35 cellular contexts compared by ENCODE assay signal in the genomic region with DNA sequence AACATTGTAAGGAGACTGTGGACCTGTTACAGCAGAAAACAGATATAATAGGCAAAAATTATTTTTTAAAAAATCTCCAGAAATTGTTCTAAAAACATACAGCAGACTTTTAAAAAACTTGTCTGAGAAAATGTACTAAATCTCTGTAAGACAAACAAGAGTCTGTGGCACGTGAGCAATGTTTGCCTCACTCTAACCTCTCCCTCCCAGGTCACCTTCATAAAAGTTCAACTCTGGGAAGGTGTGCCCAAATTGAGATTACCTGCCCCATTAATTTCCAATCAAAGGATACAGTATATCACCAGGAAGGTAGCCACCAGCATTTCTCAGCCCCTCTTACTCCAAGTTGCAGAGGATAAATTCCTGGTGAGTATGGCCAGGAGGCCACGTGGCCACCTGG.
"Had no signal": no experiment of that assay in that cellular context is flagged by ENCODE, and none has a peak within 500 bp of the region (broad histone marks: within the 10 kb centered on the region; RNA-seq: fewer than 3 reads in every experiment).

No MANE protein-coding gene starts in this region.

- DNase-seq: activated effector memory CD4-positive, alpha-beta T cell treated with anti-CD3 and anti-CD28 coated beads, Interleukin-2, amount 50 U/mL, for 16 hours; activated effector memory CD4-positive, alpha-beta T cell treated with Interleukin-2 at 50 U/mL for 16 hours; activated gamma-delta T cell; activated gamma-delta T cell treated with Interleukin-2 at 50 U/mL for 16 hours; activated naive CD4-positive, alpha-beta T cell; activated naive CD4-positive, alpha-beta T cell treated with anti-CD3 and anti-CD28 coated beads for 36 hours; activated naive CD4-positive, alpha-beta T cell treated with anti-CD3 and anti-CD28 coated beads, Interleukin-2, amount 10 ng/mL, durations not matched to agents 7 days and 5 days; activated naive CD4-positive, alpha-beta T cell treated with anti-CD3 and anti-CD28 coated beads, Interleukin-2, amount 50 U/mL, for 16 hours; activated naive CD4-positive, alpha-beta T cell treated with Interleukin-2 at 50 U/mL for 16 hours; activated naive CD8-positive, alpha-beta T cell treated with anti-CD3 and anti-CD28 coated beads for 36 hours; activated naive CD8-positive, alpha-beta T cell treated with anti-CD3 and anti-CD28 coated beads, Interleukin-2, amount 10 ng/mL, durations not matched to agents 7 days and 5 days; activated naive CD8-positive, alpha-beta T cell treated with anti-CD3 and anti-CD28 coated beads, Interleukin-2, amount 50 U/mL, for 24 hours; activated T-cell treated with anti-CD3 and anti-CD28 coated beads, Interleukin-2, amount 50 U/mL, for 1 hour; activated T-cell treated with anti-CD3 and anti-CD28 coated beads, Interleukin-2, amount 50 U/mL, for 24 hours; activated T-cell treated with anti-CD3 and anti-CD28 coated beads, Interleukin-2, amount 50 U/mL, for 4 hours; activated T-cell treated with anti-CD3 and anti-CD28 coated beads, Interleukin-2, amount 50 U/mL, for 48 hours; activated T-cell treated with anti-CD3 and anti-CD28 coated beads, Interleukin-2, amount 50 U/mL, for 72 hours; adrenal gland; amniotic stem cell; amygdala; anterior cingulate cortex; aorta; body of pancreas; brain microvascular endothelial cell; caudate nucleus; central memory CD4-positive, alpha-beta T cell; cerebellar nuclear complex had no signal

- H3K4me1 Mint-ChIP-seq: activated naive CD4-positive, alpha-beta T cell treated with anti-CD3 and anti-CD28 coated beads, Interleukin-2, amount 10 ng/mL, durations not matched to agents 7 days and 5 days; activated naive CD4-positive, alpha-beta T cell treated with anti-CD3 and anti-CD28 coated beads, Interleukin-2, amount 50 U/mL, for 24 hours; activated naive CD8-positive, alpha-beta T cell treated with anti-CD3 and anti-CD28 coated beads for 36 hours; activated naive CD8-positive, alpha-beta T cell treated with anti-CD3 and anti-CD28 coated beads, Interleukin-2, amount 10 ng/mL, durations not matched to agents 7 days and 5 days; activated naive CD8-positive, alpha-beta T cell treated with anti-CD3 and anti-CD28 coated beads, Interleukin-2, amount 50 U/mL, for 24 hours; activated T-helper 17 cell treated with anti-CD3 and anti-CD28 coated beads, Interleukin-2, amount 50 U/mL, for 72 hours; brain; central memory CD8-positive, alpha-beta T cell had no signal

- ATAC-seq: activated naive CD4-positive, alpha-beta T cell treated with anti-CD3 and anti-CD28 coated beads, Interleukin-2, amount 50 U/mL, for 72 hours; activated naive CD8-positive, alpha-beta T cell treated with anti-CD3 and anti-CD28 coated beads, Interleukin-2, amount 50 U/mL, for 24 hours; activated T-cell treated with anti-CD3 and anti-CD28 coated beads, Interleukin-2, amount 50 U/mL, for 4 hours; activated T-cell treated with anti-CD3 and anti-CD28 coated beads, Interleukin-2, amount 50 U/mL, for 72 hours; activated T-helper 17 cell treated with anti-CD3 and anti-CD28 coated beads, Interleukin-2, amount 50 U/mL, for 72 hours; body of pancreas had no signal

- H3K27ac Mint-ChIP-seq: activated naive CD4-positive, alpha-beta T cell treated with anti-CD3 and anti-CD28 coated beads for 36 hours; activated naive CD4-positive, alpha-beta T cell treated with anti-CD3 and anti-CD28 coated beads, Interleukin-2, amount 10 ng/mL, durations not matched to agents 7 days and 5 days; activated naive CD4-positive, alpha-beta T cell treated with anti-CD3 and anti-CD28 coated beads, Interleukin-2, amount 50 U/mL, for 24 hours; activated naive CD4-positive, alpha-beta T cell treated with anti-CD3 and anti-CD28 coated beads, Interleukin-2, amount 50 U/mL, for 72 hours; activated naive CD8-positive, alpha-beta T cell; activated naive CD8-positive, alpha-beta T cell treated with anti-CD3 and anti-CD28 coated beads for 36 hours; activated naive CD8-positive, alpha-beta T cell treated with anti-CD3 and anti-CD28 coated beads, Interleukin-2, amount 10 ng/mL, durations not matched to agents 7 days and 5 days; activated naive CD8-positive, alpha-beta T cell treated with anti-CD3 and anti-CD28 coated beads, Interleukin-2, amount 50 U/mL, for 24 hours; activated T-cell treated with anti-CD3 and anti-CD28 coated beads, Interleukin-2, amount 50 U/mL, for 24 hours; activated T-cell treated with anti-CD3 and anti-CD28 coated beads, Interleukin-2, amount 50 U/mL, for 72 hours; activated T-helper 1 cell treated with anti-CD3 and anti-CD28 coated beads, Interleukin-12 subunit alpha, Interleukin-12 subunit beta, Interleukin-2, Interleukin-4 antibody, amounts not matched to agents 30 ng/mL and 10 ng/mL and 1 ng/mL, durations not matched to agents 14 hours and 24 hours and 36 hours; activated T-helper 17 cell treated with anti-CD3 and anti-CD28 coated beads, Interleukin-2, amount 50 U/mL, for 72 hours; activated T-helper 2 cell treated with anti-CD3 and anti-CD28 coated beads, Interferon-gamma antibody, Interleukin-2, Interleukin-4, amounts not matched to agents 10 μg/mL and 5 μg/mL and 100 μg/mL, durations not matched to agents 14 hours and 24 hours and 36 hours; brain had no signal

- H3K27me3 Mint-ChIP-seq: activated naive CD4-positive, alpha-beta T cell treated with anti-CD3 and anti-CD28 coated beads, Interleukin-2, amount 10 ng/mL, durations not matched to agents 7 days and 5 days; activated naive CD4-positive, alpha-beta T cell treated with anti-CD3 and anti-CD28 coated beads, Interleukin-2, amount 50 U/mL, for 24 hours; activated naive CD8-positive, alpha-beta T cell; activated naive CD8-positive, alpha-beta T cell treated with anti-CD3 and anti-CD28 coated beads for 36 hours; activated naive CD8-positive, alpha-beta T cell treated with anti-CD3 and anti-CD28 coated beads, Interleukin-2, amount 10 ng/mL, durations not matched to agents 7 days and 5 days; activated naive CD8-positive, alpha-beta T cell treated with anti-CD3 and anti-CD28 coated beads, Interleukin-2, amount 50 U/mL, for 24 hours; activated T-cell treated with anti-CD3 and anti-CD28 coated beads, Interleukin-2, amount 50 U/mL, for 24 hours; activated T-helper 17 cell treated with anti-CD3 and anti-CD28 coated beads, Interleukin-2, amount 50 U/mL, for 72 hours; brain; central memory CD8-positive, alpha-beta T cell had no signal

- H3K36me3 Mint-ChIP-seq: activated naive CD4-positive, alpha-beta T cell treated with anti-CD3 and anti-CD28 coated beads, Interleukin-2, amount 10 ng/mL, durations not matched to agents 7 days and 5 days; activated naive CD4-positive, alpha-beta T cell treated with anti-CD3 and anti-CD28 coated beads, Interleukin-2, amount 50 U/mL, for 24 hours; activated naive CD8-positive, alpha-beta T cell; activated naive CD8-positive, alpha-beta T cell treated with anti-CD3 and anti-CD28 coated beads for 36 hours; activated naive CD8-positive, alpha-beta T cell treated with anti-CD3 and anti-CD28 coated beads, Interleukin-2, amount 10 ng/mL, durations not matched to agents 7 days and 5 days; brain had no signal

- H3K9me3 Mint-ChIP-seq: activated naive CD8-positive, alpha-beta T cell treated with anti-CD3 and anti-CD28 coated beads for 36 hours; activated T-helper 1 cell treated with anti-CD3 and anti-CD28 coated beads, Interleukin-12 subunit alpha, Interleukin-12 subunit beta, Interleukin-2, Interleukin-4 antibody, amounts not matched to agents 30 ng/mL and 10 ng/mL and 1 ng/mL, durations not matched to agents 14 hours and 24 hours and 36 hours had no signal

- H3K4me3 Mint-ChIP-seq: activated naive CD4-positive, alpha-beta T cell treated with anti-CD3 and anti-CD28 coated beads for 36 hours; activated naive CD4-positive, alpha-beta T cell treated with anti-CD3 and anti-CD28 coated beads, Interleukin-2, amount 10 ng/mL, durations not matched to agents 7 days and 5 days; activated naive CD4-positive, alpha-beta T cell treated with anti-CD3 and anti-CD28 coated beads, Interleukin-2, amount 50 U/mL, for 24 hours; activated naive CD8-positive, alpha-beta T cell; activated naive CD8-positive, alpha-beta T cell treated with anti-CD3 and anti-CD28 coated beads for 36 hours; activated naive CD8-positive, alpha-beta T cell treated with anti-CD3 and anti-CD28 coated beads, Interleukin-2, amount 10 ng/mL, durations not matched to agents 7 days and 5 days; activated naive CD8-positive, alpha-beta T cell treated with anti-CD3 and anti-CD28 coated beads, Interleukin-2, amount 50 U/mL, for 24 hours; activated T-cell treated with anti-CD3 and anti-CD28 coated beads, Interleukin-2, amount 50 U/mL, for 24 hours; activated T-cell treated with anti-CD3 and anti-CD28 coated beads, Interleukin-2, amount 50 U/mL, for 4 hours; activated T-cell treated with anti-CD3 and anti-CD28 coated beads, Interleukin-2, amount 50 U/mL, for 72 hours; activated T-helper 1 cell treated with anti-CD3 and anti-CD28 coated beads, Interleukin-12 subunit alpha, Interleukin-12 subunit beta, Interleukin-2, Interleukin-4 antibody, amounts not matched to agents 30 ng/mL and 10 ng/mL and 1 ng/mL, durations not matched to agents 14 hours and 24 hours and 36 hours; activated T-helper 17 cell treated with anti-CD3 and anti-CD28 coated beads, Interleukin-2, amount 50 U/mL, for 72 hours; brain; central memory CD8-positive, alpha-beta T cell had no signal
